Comparison of ENCODE assay signal across 11 cellular contexts in the genomic region with DNA sequence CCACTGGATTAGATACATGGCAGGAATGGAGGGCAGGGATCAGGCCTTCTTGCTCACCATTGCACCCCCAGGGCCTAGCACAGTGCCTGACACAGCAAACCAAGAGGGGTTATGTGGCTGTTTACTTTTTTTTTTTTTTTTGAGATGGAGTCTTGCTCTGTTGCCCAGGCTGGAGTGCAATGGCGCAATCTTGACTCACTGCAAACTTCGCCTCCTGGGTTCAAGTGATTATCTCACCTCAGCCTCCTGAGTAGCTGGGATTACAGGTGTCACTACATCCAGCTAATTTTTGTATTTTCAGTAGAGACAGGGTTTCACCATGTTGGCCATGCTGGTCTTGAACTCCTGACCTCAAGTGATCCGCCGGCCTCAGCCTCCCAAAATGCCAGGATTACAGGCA. TPM values are rescaled to one million over a fixed set of nuclear protein-coding genes. Genes with fewer than 3 reads are reported as not detected.
DNase-seq lines count a peak whose midpoint lies in the region; ATAC-seq, FAIRE-seq and TF ChIP-seq lines count a peak whose summit lies in the region.
"Not testable (repeated sequence)": the region's sequence is repeated elsewhere in the genome, so short reads cannot be mapped to it uniquely, and the experiment has no call there.
"Had no signal": no experiment of that assay in that cellular context is flagged by ENCODE, and none has a peak within 500 bp of the region (broad histone marks: within the 10 kb centered on the region; RNA-seq: fewer than 3 reads in every experiment).

No MANE protein-coding gene starts in this region.

- not testable (repeated sequence) for H3K9me1 ChIP-seq in K562 (ENCODE audit: control insufficient read depth, insufficient read depth, low read length)

- not testable (repeated sequence) for H3K36me3 ChIP-seq in BLaER1; HEK293 (ENCODE audit: control insufficient read depth in 2 of 2, insufficient read depth in 1 of 2, low read length in 2 of 2); MM.1S (replicated peaks; ENCODE audit: insufficient read depth, low read length); K562 (ENCODE audit: control insufficient read depth, insufficient read depth, low read length); esophagus squamous epithelium; HepG2 (replicated peaks in 1 of 2; ENCODE audit: control insufficient read depth in 1 of 2, insufficient read depth in 2 of 2, low read length in 2 of 2)

- ATAC-seq in K562, HepG2: not testable (repeated sequence)

- TF ChIP-seq RAD21 in K562 (CRISPR knock-in tag; conservative IDR thresholded peaks at IDR 0.05 in 1 of 2, IDR thresholded peaks at IDR 0.05 in 1 of 2); HepG2 (CRISPR knock-in tag; IDR thresholded peaks at IDR 0.05): not testable (repeated sequence)

- not testable (repeated sequence) for H3F3A ChIP-seq in MM.1S (ENCODE audit: insufficient read depth, low read length)

- not testable (repeated sequence) for FAIRE-seq in K562 (lab: Jason Lieb, UNC); HepG2 (lab: Jason Lieb, UNC)

- not testable (repeated sequence) for BruUV-seq in K562 (replicated peaks; lab: Mats Ljungman, UMichigan); HepG2 (replicated peaks; lab: Mats Ljungman, UMichigan)

- TF ChIP-seq POLR2A in K562 (conservative IDR thresholded peaks at IDR 0.05); esophagus squamous epithelium (IDR thresholded peaks at IDR 0.05); HepG2 (IDR thresholded peaks at IDR 0.05; ENCODE audit: insufficient read depth in 1 of 2, low read depth in 2 of 2, low read length in 2 of 2): not testable (repeated sequence)

- not testable (repeated sequence) for H3K27ac ChIP-seq in BLaER1; HEK293 (ENCODE audit: extremely low read depth, low read depth, low read length); K562 (ENCODE audit: extremely low read depth, low read depth, low read length); HepG2 (ENCODE audit: extremely low read length, insufficient read depth, low read length)
- peak overlapping the region; percentile 53; the same call in 1 of the 2 replicates for H3K27ac ChIP-seq in MM.1S (ENCODE audit: low read length)
- H3K27ac ChIP-seq in RWPE1 = peak overlapping the region; percentile 88
- peak overlapping the region in 3 of 4 donors; percentile 40 to 63 (median 47) for H3K27ac ChIP-seq in esophagus squamous epithelium

- H3K4me2 ChIP-seq in BLaER1 (peak overlapping the region; percentile 86), MM.1S (ENCODE audit: low read depth, low read length) (peak overlapping the region; percentile 42; the same call in 1 of the 2 replicates)
- not testable (repeated sequence) for H3K4me2 ChIP-seq in K562 (ENCODE audit: insufficient read depth, low read length); HepG2 (ENCODE audit: low read depth, low read length)

- not testable (repeated sequence) for TF ChIP-seq CTCF in HEK293 (tag by site-specific recombination; IDR thresholded peaks at IDR 0.05); MM.1S (IDR thresholded peaks at IDR 0.05; ENCODE audit: low read length); RWPE1 (conservative IDR thresholded peaks at IDR 0.05; ENCODE audit: low read depth); K562 (IDR thresholded peaks at IDR 0.05 in 2 of 3, conservative IDR thresholded peaks at IDR 0.05 in 1 of 3; ENCODE audit: insufficient read depth in 2 of 3, low read depth in 1 of 3, low read length in 3 of 3); esophagus squamous epithelium (IDR thresholded peaks at IDR 0.05); HepG2 (CRISPR knock-in tag; IDR thresholded peaks at IDR 0.05)

- H3K4me3 ChIP-seq in BLaER1; HEK293 (ENCODE audit: low read depth, low read length); MM.1S (ENCODE audit: low read length); K562; esophagus squamous epithelium; HepG2 (replicated peaks in 1 of 3; ENCODE audit: insufficient read depth in 1 of 3, low read depth in 2 of 3, low read length in 3 of 3): not testable (repeated sequence)

- H3K4me1 ChIP-seq in BLaER1 = peaks cover 22% of the 10 kb centered on the region
- H3K4me1 ChIP-seq in HEK293 (ENCODE audit: control insufficient read depth, insufficient read depth, low read length); K562 (replicated peaks in 1 of 2; ENCODE audit: control insufficient read depth in 2 of 2, insufficient read depth in 2 of 2, low read length in 2 of 2): not testable (repeated sequence)
- peaks cover 12% of the 10 kb centered on the region for H3K4me1 ChIP-seq in MM.1S (ENCODE audit: low read length)
- peaks cover 0 to 48% (median 17%) of the 10 kb centered on the region in 3 donors for H3K4me1 ChIP-seq in esophagus squamous epithelium
- H3K4me1 ChIP-seq in HepG2 (ENCODE audit: insufficient read depth, low read length) = peaks cover 25% of the 10 kb centered on the region

- not testable (repeated sequence) for H3K9ac ChIP-seq in BLaER1; MM.1S (ENCODE audit: low read length); K562 (ENCODE audit: insufficient read depth in 1 of 2, low read depth in 2 of 2, low read length in 2 of 2); HepG2 (ENCODE audit: insufficient read depth, low read depth, low read length)

- not testable (repeated sequence) for H3K27me3 ChIP-seq in BLaER1; MM.1S (replicated peaks; ENCODE audit: insufficient read depth, low read length); K562 (ENCODE audit: control insufficient read depth in 2 of 2, insufficient read depth in 2 of 2, low read length in 2 of 2); esophagus squamous epithelium; HepG2 (ENCODE audit: control insufficient read depth in 1 of 2, insufficient read depth in 2 of 2, low read length in 2 of 2)

- H3K9me3 ChIP-seq in BLaER1; HEK293 (ENCODE audit: control insufficient read depth, insufficient read depth, low read depth, low read length); MM.1S (replicated peaks; ENCODE audit: insufficient read depth, low read length); K562 (replicated peaks; ENCODE audit: control insufficient read depth, insufficient read depth, low read depth, low read length); esophagus squamous epithelium; HepG2 (ENCODE audit: low read length): not testable (repeated sequence)

- intact Hi-C loops in K562 (cut with micrococcal nuclease); esophagus squamous epithelium (cut with DNase I); HepG2 (cut with micrococcal nuclease; ENCODE audit: unreplicated experiment): not testable (repeated sequence)

- not testable (repeated sequence) for DNase-seq in MM.1S; RWPE1 (ENCODE audit: low spot score); K562 (ENCODE audit: extremely low read depth in 1 of 4, low spot score in 3 of 4); esophagus squamous epithelium (lab: John Stamatoyannopoulos, UW); HepG2 (ENCODE audit: low spot score)

- not testable (repeated sequence) for H2AFZ ChIP-seq in MM.1S (ENCODE audit: low read length); K562 (ENCODE audit: low read depth, low read length); HepG2 (ENCODE audit: low read length)

- H3K9me2 ChIP-seq in MM.1S (replicated peaks; ENCODE audit: insufficient read depth, low read length) = not testable (repeated sequence)

- not testable (repeated sequence) for H4K20me1 ChIP-seq in BLaER1; MM.1S (ENCODE audit: insufficient read depth, low read length); K562 (replicated peaks; ENCODE audit: control insufficient read depth, insufficient read depth, low read length); HepG2 (ENCODE audit: insufficient read depth, low read length)

- POLR2A ChIA-PET in HEK293 (lab: Yijun Ruan, JAX) (interaction anchor here (0.6 to 1.9 kb wide), 2 partner anchors 17 to 366 kb away, joined by 4 to 7 read pairs; a partner anchor contains a TSS), HepG2 (lab: Yijun Ruan, JAX) (interaction anchor here (1.0 to 1.5 kb wide), 4 partner anchors 17 to 40 kb away, joined by 3 to 7 read pairs (median 4); a partner anchor contains a TSS)
- POLR2A ChIA-PET in RWPE1 (lab: Yijun Ruan, JAX; ENCODE audit: low non-redundant PET); K562 (lab: Yijun Ruan, JAX): not testable (repeated sequence)

- not testable (repeated sequence) for H3K79me2 ChIP-seq in MM.1S (ENCODE audit: low read length); K562 (ENCODE audit: control insufficient read depth, insufficient read depth, low read length); HepG2 (ENCODE audit: insufficient read depth, low read length)

- TF ChIP-seq EP300 in K562 (IDR thresholded peaks at IDR 0.05; ENCODE audit: low read length); HepG2 (IDR thresholded peaks at IDR 0.05; ENCODE audit: low read depth in 2 of 2, low read length in 2 of 2); HepG2 (CRISPR knock-in tag; IDR thresholded peaks at IDR 0.05; ENCODE audit: borderline replicate concordance): not testable (repeated sequence)

- 40% methylated on average over 2 of the region's 4 CpGs for WGBS in K562 (ENCODE audit: insufficient coverage, low coverage, missing lambda C conversion rate)
- WGBS in esophagus squamous epithelium, 2 donors = 44 to 63% methylated on average over 3 to 4 of the region's 4 CpGs
- 19% methylated on average over 4 of the region's 4 CpGs for WGBS in HepG2 (ENCODE audit: low lambda C conversion rate)

- CTCF ChIA-PET in HEK293 (lab: Yijun Ruan, JAX) = interaction anchor here (0.6 kb wide), 1 partner anchor 571 kb away, joined by 3 read pairs; no protein-coding TSS in a partner anchor
- CTCF ChIA-PET in RWPE1 (lab: Yijun Ruan, JAX); K562 (lab: Yijun Ruan, JAX; ENCODE audit: low intra/inter-chr PET ratio); HepG2 (lab: Yijun Ruan, JAX; ENCODE audit: low intra/inter-chr PET ratio, low total read pairs): not testable (repeated sequence)

- in situ Hi-C loops in K562 (cut with MboI); HepG2 (cut with HindIII; ENCODE audit: extremely low pct_ligation_motif_present, low pct_unique_long_range_greater_than_20kb): not testable (repeated sequence)

RNA-seq across cellular contexts. Expression of a gene that starts 14.2 kb away (rescaled TPM):
- not detected in 2 replicates for total RNA-seq in K562 (2011; cell fraction: chromatin; rRNA removed; ENCODE audit: low replicate concordance)
- not detected in 2 replicates for total RNA-seq in K562 (2011; cell fraction: nucleolus; rRNA removed)
- not detected in 2 replicates for total RNA-seq in K562 (2011; cell fraction: nucleoplasm; rRNA removed)
- total RNA-seq in K562 (2014; rRNA removed) (not detected in 2 replicates), K562 (2014; rRNA removed; fragmentation: Illumina TruSeq; extraction: Trizol) (not detected in 2 replicates), K562 (2015; rRNA removed; fragmentation: Illumina TruSeq; extraction: Trizol) (not detected in 2 replicates), K562 (2021) (0.04 TPM in 1 of 2 replicates, not detected in the other), esophagus squamous epithelium (1 to 10 TPM in 2 of 4 donors, under 1 TPM in 2; 0.59 to 2.3 (median 1.2) TPM), HepG2 (2016; rRNA removed; fragmentation: Illumina TruSeq; extraction: Trizol) (not detected in 2 replicates)
- polyA plus RNA-seq in K562 (2011; rRNA removed) (not detected in 2 replicates), K562 (2014; fragmentation: Illumina TruSeq; extraction: Trizol) (not detected in 2 replicates), K562 (2014; fragmentation: Nextera tagmentation; extraction: Ambion mirVana) (not detected), K562 (2014; rRNA removed) (not detected in 2 replicates), HepG2 (2011; rRNA removed) (not detected in 2 replicates)
- not detected in 2 replicates for polyA plus RNA-seq in K562 (2011; cell fraction: cytosol; rRNA removed)
- polyA plus RNA-seq in K562 (2011; cell fraction: nucleus; rRNA removed) = not detected in 2 replicates
- not detected in 2 replicates for polyA plus RNA-seq in K562 (2012)
- polyA minus RNA-seq in K562 (2011; rRNA and poly(A)+ RNA removed) = not detected in 2 replicates
- polyA minus RNA-seq in K562 (2011; cell fraction: cytosol; rRNA and poly(A)+ RNA removed) = not detected in 2 replicates
- polyA minus RNA-seq in K562 (2011; cell fraction: nucleus; rRNA and poly(A)+ RNA removed) = not detected in 2 replicates
- not detected in 2 replicates for total RNA-seq in HepG2 (2016; cell fraction: cytosol; rRNA removed; fragmentation: Illumina TruSeq; extraction: Trizol; ENCODE audit: low read depth)
- total RNA-seq in HepG2 (2016; cell fraction: insoluble cytoplasmic fraction; rRNA removed; fragmentation: Illumina TruSeq; extraction: Trizol) = not detected in 2 replicates
- total RNA-seq in HepG2 (2016; cell fraction: membrane; rRNA removed; fragmentation: Illumina TruSeq; extraction: Trizol) = not detected in 2 replicates
- total RNA-seq in HepG2 (2016; cell fraction: nucleus; rRNA removed; fragmentation: Illumina TruSeq; extraction: Trizol) = not detected in 2 replicates
- not detected in 2 replicates for polyA plus RNA-seq in HepG2 (2011; cell fraction: cytosol; rRNA removed)
- polyA plus RNA-seq in HepG2 (2011; cell fraction: nucleus; rRNA removed) = not detected in 2 replicates
- polyA plus RNA-seq in HepG2 (2012) = not detected in 2 replicates
- polyA plus RNA-seq in HepG2 (2016; cell fraction: cytosol; fragmentation: Illumina TruSeq; extraction: Trizol; ENCODE audit: low read depth) = not detected in 2 replicates
- polyA plus RNA-seq in HepG2 (2016; cell fraction: insoluble cytoplasmic fraction; fragmentation: Illumina TruSeq; extraction: Trizol; ENCODE audit: low read depth) = not detected in 2 replicates
- polyA plus RNA-seq in HepG2 (2016; cell fraction: membrane; fragmentation: Illumina TruSeq; extraction: Trizol; ENCODE audit: low read depth) = not detected in 2 replicates
- not detected in 2 replicates for polyA plus RNA-seq in HepG2 (2016; cell fraction: nucleus; fragmentation: Illumina TruSeq; extraction: Trizol; ENCODE audit: insufficient read depth, low read depth)
- not detected in 2 replicates for polyA minus RNA-seq in HepG2 (2011; rRNA and poly(A)+ RNA removed; ENCODE audit: low replicate concordance)
- polyA minus RNA-seq in HepG2 (2011; cell fraction: cytosol; rRNA and poly(A)+ RNA removed) = not detected in 2 replicates
- polyA minus RNA-seq in HepG2 (2011; cell fraction: nucleus; rRNA and poly(A)+ RNA removed) = not detected in 2 replicates
- total RNA-seq: Calu3; CD8-positive, alpha-beta T cell; HT-29 had no signal
- polyA plus RNA-seq: BJ had no signal

RNA-seq across cellular contexts. Expression of a gene that starts 17.0 kb away (rescaled TPM):
- total RNA-seq in K562 (2011; cell fraction: chromatin; rRNA removed; ENCODE audit: low replicate concordance) = 51.6 and 128 TPM in 2 replicates
- 37.5 and 42.6 TPM in 2 replicates for total RNA-seq in K562 (2011; cell fraction: nucleolus; rRNA removed)
- 70.5 and 72.6 TPM in 2 replicates for total RNA-seq in K562 (2011; cell fraction: nucleoplasm; rRNA removed)
- total RNA-seq in K562 (2014; rRNA removed) (100 and 106 TPM in 2 replicates), K562 (2014; rRNA removed; fragmentation: Illumina TruSeq; extraction: Trizol) (214 and 230 TPM in 2 replicates), K562 (2015; rRNA removed; fragmentation: Illumina TruSeq; extraction: Trizol) (139 and 152 TPM in 2 replicates), K562 (2021) (119 and 132 TPM in 2 replicates), esophagus squamous epithelium (100 to 1,000 TPM; 101 to 194 (median 131) TPM), HepG2 (2016; rRNA removed; fragmentation: Illumina TruSeq; extraction: Trizol) (96.7 and 152 TPM in 2 replicates)
- polyA plus RNA-seq in K562 (2011; rRNA removed) (160 and 195 TPM in 2 replicates), K562 (2014; fragmentation: Illumina TruSeq; extraction: Trizol) (149 and 163 TPM in 2 replicates), K562 (2014; fragmentation: Nextera tagmentation; extraction: Ambion mirVana) (100 to 1,000 TPM; 294 to 312 TPM), K562 (2014; rRNA removed) (142 and 154 TPM in 2 replicates), HepG2 (2011; rRNA removed) (72.7 and 87.8 TPM in 2 replicates)
- 55.6 and 107 TPM in 2 replicates for polyA plus RNA-seq in K562 (2011; cell fraction: cytosol; rRNA removed)
- 57.6 and 85.7 TPM in 2 replicates for polyA plus RNA-seq in K562 (2011; cell fraction: nucleus; rRNA removed)
- polyA plus RNA-seq in K562 (2012) = 89.1 and 119 TPM in 2 replicates
- 127 and 155 TPM in 2 replicates for polyA minus RNA-seq in K562 (2011; rRNA and poly(A)+ RNA removed)
- polyA minus RNA-seq in K562 (2011; cell fraction: cytosol; rRNA and poly(A)+ RNA removed) = 45.8 and 73.7 TPM in 2 replicates
- polyA minus RNA-seq in K562 (2011; cell fraction: nucleus; rRNA and poly(A)+ RNA removed) = 17.1 and 34.4 TPM in 2 replicates
- total RNA-seq in HepG2 (2016; cell fraction: cytosol; rRNA removed; fragmentation: Illumina TruSeq; extraction: Trizol; ENCODE audit: low read depth) = 10.4 and 13.0 TPM in 2 replicates
- total RNA-seq in HepG2 (2016; cell fraction: insoluble cytoplasmic fraction; rRNA removed; fragmentation: Illumina TruSeq; extraction: Trizol) = 94.1 and 153 TPM in 2 replicates
- total RNA-seq in HepG2 (2016; cell fraction: membrane; rRNA removed; fragmentation: Illumina TruSeq; extraction: Trizol) = 14.4 and 16.9 TPM in 2 replicates
- 41.8 and 47.5 TPM in 2 replicates for total RNA-seq in HepG2 (2016; cell fraction: nucleus; rRNA removed; fragmentation: Illumina TruSeq; extraction: Trizol)
- 51.4 and 77.1 TPM in 2 replicates for polyA plus RNA-seq in HepG2 (2011; cell fraction: cytosol; rRNA removed)
- 20.7 and 25.9 TPM in 2 replicates for polyA plus RNA-seq in HepG2 (2011; cell fraction: nucleus; rRNA removed)
- polyA plus RNA-seq in HepG2 (2012) = 48.6 and 50.0 TPM in 2 replicates
- 4.1 TPM in 2 replicates for polyA plus RNA-seq in HepG2 (2016; cell fraction: cytosol; fragmentation: Illumina TruSeq; extraction: Trizol; ENCODE audit: low read depth)
- polyA plus RNA-seq in HepG2 (2016; cell fraction: insoluble cytoplasmic fraction; fragmentation: Illumina TruSeq; extraction: Trizol; ENCODE audit: low read depth) = 119 and 129 TPM in 2 replicates
- 9.8 and 10.1 TPM in 2 replicates for polyA plus RNA-seq in HepG2 (2016; cell fraction: membrane; fragmentation: Illumina TruSeq; extraction: Trizol; ENCODE audit: low read depth)
- polyA plus RNA-seq in HepG2 (2016; cell fraction: nucleus; fragmentation: Illumina TruSeq; extraction: Trizol; ENCODE audit: insufficient read depth, low read depth) = 56.3 and 59.0 TPM in 2 replicates
- polyA minus RNA-seq in HepG2 (2011; rRNA and poly(A)+ RNA removed; ENCODE audit: low replicate concordance) = 28.4 and 56.2 TPM in 2 replicates
- 46.3 and 52.4 TPM in 2 replicates for polyA minus RNA-seq in HepG2 (2011; cell fraction: cytosol; rRNA and poly(A)+ RNA removed)
- polyA minus RNA-seq in HepG2 (2011; cell fraction: nucleus; rRNA and poly(A)+ RNA removed) = 28.8 and 40.4 TPM in 2 replicates

RNA-seq across cellular contexts. Expression of a gene that starts 25.9 kb away (rescaled TPM):
- 4.8 and 10.8 TPM in 2 replicates for total RNA-seq in K562 (2011; cell fraction: chromatin; rRNA removed; ENCODE audit: low replicate concordance)
- 8.4 and 8.8 TPM in 2 replicates for total RNA-seq in K562 (2011; cell fraction: nucleolus; rRNA removed)
- total RNA-seq in K562 (2011; cell fraction: nucleoplasm; rRNA removed) = 5.4 and 5.6 TPM in 2 replicates
- total RNA-seq in K562 (2014; rRNA removed) (2.4 and 6.0 TPM in 2 replicates), K562 (2014; rRNA removed; fragmentation: Illumina TruSeq; extraction: Trizol) (2.2 and 3.3 TPM in 2 replicates), K562 (2015; rRNA removed; fragmentation: Illumina TruSeq; extraction: Trizol) (3.0 and 3.3 TPM in 2 replicates), K562 (2021) (5.3 and 6.3 TPM in 2 replicates), esophagus squamous epithelium (10 to 100 TPM; 13.9 to 41.1 (median 24.3) TPM), HepG2 (2016; rRNA removed; fragmentation: Illumina TruSeq; extraction: Trizol) (3.7 and 5.2 TPM in 2 replicates)
- polyA plus RNA-seq in K562 (2011; rRNA removed) (6.6 and 7.4 TPM in 2 replicates), K562 (2014; fragmentation: Illumina TruSeq; extraction: Trizol) (3.0 and 3.2 TPM in 2 replicates), K562 (2014; fragmentation: Nextera tagmentation; extraction: Ambion mirVana) (under 1 TPM; 0.34 to 0.56 TPM), K562 (2014; rRNA removed) (4.1 and 6.4 TPM in 2 replicates), HepG2 (2011; rRNA removed) (13.1 and 13.7 TPM in 2 replicates)
- polyA plus RNA-seq in K562 (2011; cell fraction: cytosol; rRNA removed) = 5.8 and 6.9 TPM in 2 replicates
- 8.0 and 9.5 TPM in 2 replicates for polyA plus RNA-seq in K562 (2011; cell fraction: nucleus; rRNA removed)
- polyA plus RNA-seq in K562 (2012) = 7.6 and 10.8 TPM in 2 replicates
- polyA minus RNA-seq in K562 (2011; rRNA and poly(A)+ RNA removed) = 2.7 and 4.6 TPM in 2 replicates
- 2.4 and 4.1 TPM in 2 replicates for polyA minus RNA-seq in K562 (2011; cell fraction: cytosol; rRNA and poly(A)+ RNA removed)
- 2.6 and 3.4 TPM in 2 replicates for polyA minus RNA-seq in K562 (2011; cell fraction: nucleus; rRNA and poly(A)+ RNA removed)
- 1.1 and 1.9 TPM in 2 replicates for total RNA-seq in HepG2 (2016; cell fraction: cytosol; rRNA removed; fragmentation: Illumina TruSeq; extraction: Trizol; ENCODE audit: low read depth)
- 4.7 and 6.3 TPM in 2 replicates for total RNA-seq in HepG2 (2016; cell fraction: insoluble cytoplasmic fraction; rRNA removed; fragmentation: Illumina TruSeq; extraction: Trizol)
- total RNA-seq in HepG2 (2016; cell fraction: membrane; rRNA removed; fragmentation: Illumina TruSeq; extraction: Trizol) = 1.9 TPM in 2 replicates
- 2.4 and 3.4 TPM in 2 replicates for total RNA-seq in HepG2 (2016; cell fraction: nucleus; rRNA removed; fragmentation: Illumina TruSeq; extraction: Trizol)
- 14.4 and 17.0 TPM in 2 replicates for polyA plus RNA-seq in HepG2 (2011; cell fraction: cytosol; rRNA removed)
- polyA plus RNA-seq in HepG2 (2011; cell fraction: nucleus; rRNA removed) = 11.1 and 11.2 TPM in 2 replicates
- polyA plus RNA-seq in HepG2 (2012) = 10.0 and 13.7 TPM in 2 replicates
- 3.8 and 5.7 TPM in 2 replicates for polyA plus RNA-seq in HepG2 (2016; cell fraction: cytosol; fragmentation: Illumina TruSeq; extraction: Trizol; ENCODE audit: low read depth)
- 7.2 and 9.2 TPM in 2 replicates for polyA plus RNA-seq in HepG2 (2016; cell fraction: insoluble cytoplasmic fraction; fragmentation: Illumina TruSeq; extraction: Trizol; ENCODE audit: low read depth)
- 5.6 and 5.8 TPM in 2 replicates for polyA plus RNA-seq in HepG2 (2016; cell fraction: membrane; fragmentation: Illumina TruSeq; extraction: Trizol; ENCODE audit: low read depth)
- polyA plus RNA-seq in HepG2 (2016; cell fraction: nucleus; fragmentation: Illumina TruSeq; extraction: Trizol; ENCODE audit: insufficient read depth, low read depth) = 5.1 and 7.2 TPM in 2 replicates
- 12.5 and 12.6 TPM in 2 replicates for polyA minus RNA-seq in HepG2 (2011; rRNA and poly(A)+ RNA removed; ENCODE audit: low replicate concordance)
- polyA minus RNA-seq in HepG2 (2011; cell fraction: cytosol; rRNA and poly(A)+ RNA removed) = 6.0 and 7.2 TPM in 2 replicates
- 7.0 and 9.8 TPM in 2 replicates for polyA minus RNA-seq in HepG2 (2011; cell fraction: nucleus; rRNA and poly(A)+ RNA removed)
